In genomic region chr5:32584651-32585050, GRCh38 we compare ENCODE assay signal across 8 cellular contexts. TPM values are rescaled to one million over a fixed set of nuclear protein-coding genes. Genes with fewer than 3 reads are reported as not detected.
DNase-seq lines count a peak whose midpoint lies in the region; ATAC-seq, FAIRE-seq and TF ChIP-seq lines count a peak whose summit lies in the region.

No MANE protein-coding gene starts in this region.

- 95% methylated on average over 6 of the region's 6 CpGs for WGBS in HepG2 (ENCODE audit: low lambda C conversion rate)
- WGBS in right lobe of liver (ENCODE audit: insufficient coverage, low coverage, low lambda C conversion rate, missing lambda C conversion rate) = 70% methylated on average over 6 of the region's 6 CpGs

- H3K4me3 ChIP-seq in HepG2 (replicated peaks in 1 of 3; ENCODE audit: insufficient read depth in 1 of 3, low read depth in 2 of 3, low read length in 3 of 3) (no peak overlapping the region; a peak in 1 of 6 replicates), right lobe of liver (no peak overlapping the region), WERI-Rb-1 (ENCODE audit: low read depth, low read length) (no peak overlapping the region)

- H3K4me3 Mint-ChIP-seq in T-helper 17 cell (peak overlapping the region; percentile 99), glutamatergic neuron (ENCODE audit: unreplicated experiment) (peak overlapping the region; percentile 85)

- H3K27me3 Mint-ChIP-seq in T-helper 17 cell = no peaks in the 10 kb centered on the region
- H3K27me3 Mint-ChIP-seq in glutamatergic neuron (ENCODE audit: unreplicated experiment) = peaks cover 3% of the 10 kb centered on the region

- peaks cover 58% of the 10 kb centered on the region for H3K4me1 Mint-ChIP-seq in T-helper 17 cell
- peaks cover 12% of the 10 kb centered on the region for H3K4me1 Mint-ChIP-seq in glutamatergic neuron (ENCODE audit: low read depth, unreplicated experiment)

- H4K20me1 ChIP-seq in HepG2 (ENCODE audit: insufficient read depth, low read length) = peaks cover 28% of the 10 kb centered on the region

- no peak for DNase-seq in HepG2 (ENCODE audit: low spot score)
- DNase-seq in right lobe of liver = no peak
- DNase-seq in T-helper 17 cell = no peak
- DNase-seq in glutamatergic neuron = no peak
- no peak for DNase-seq in WERI-Rb-1
- DNase-seq in Ammon's horn (ENCODE audit: low spot score) = no peak
- DNase-seq in GM03348 (ENCODE audit: low spot score) = no peak
- no peak for DNase-seq in NCI-H1092 (lab: John Stamatoyannopoulos, UW)

- H3K4me2 ChIP-seq in HepG2 (ENCODE audit: low read depth, low read length) = peak overlapping the region; percentile 56

- no peaks in the 10 kb centered on the region for H3K9me3 ChIP-seq in HepG2 (ENCODE audit: low read length)
- no peaks in the 10 kb centered on the region for H3K9me3 ChIP-seq in right lobe of liver
- H3K9me3 ChIP-seq in T-helper 17 cell (ENCODE audit: control insufficient read depth, low read length, poor library complexity, severe bottlenecking) = no peaks in the 10 kb centered on the region
- no peaks in the 10 kb centered on the region for H3K9me3 ChIP-seq in WERI-Rb-1 (ENCODE audit: severe bottlenecking)

- peaks cover 5% of the 10 kb centered on the region for H3K9me3 Mint-ChIP-seq in glutamatergic neuron (ENCODE audit: unreplicated experiment)

- FAIRE-seq in HepG2 (lab: Jason Lieb, UNC) = no peak

- TF ChIP-seq CTCF in HepG2 (CRISPR knock-in tag; IDR thresholded peaks at IDR 0.05) (no peak), right lobe of liver (IDR thresholded peaks at IDR 0.05) (no peak), glutamatergic neuron (IDR thresholded peaks at IDR 0.05; ENCODE audit: partially characterized antibody, unreplicated experiment) (no peak), WERI-Rb-1 (IDR thresholded peaks at IDR 0.05; ENCODE audit: low read depth, low read length) (no peak)

- no peak for ATAC-seq in HepG2
- ATAC-seq in right lobe of liver = no peak
- ATAC-seq in T-helper 17 cell = no peak

- H3K27me3 ChIP-seq in HepG2 (ENCODE audit: control insufficient read depth in 1 of 2, insufficient read depth in 2 of 2, low read length in 2 of 2) (no peaks in the 10 kb centered on the region; a peak in 1 of 5 replicates), right lobe of liver (no peaks in the 10 kb centered on the region), WERI-Rb-1 (ENCODE audit: insufficient read depth, low read depth, severe bottlenecking) (peaks cover 1% of the 10 kb centered on the region)

- TF ChIP-seq RAD21 in HepG2 (CRISPR knock-in tag; IDR thresholded peaks at IDR 0.05) = no peak

- peaks cover 78% of the 10 kb centered on the region for H3K4me1 ChIP-seq in HepG2 (ENCODE audit: insufficient read depth, low read length)
- H3K4me1 ChIP-seq in right lobe of liver = peaks cover 0 to 12% (median 5%) of the 10 kb centered on the region in 4 donors

- TF ChIP-seq POLR2A in HepG2 (IDR thresholded peaks at IDR 0.05; ENCODE audit: insufficient read depth in 1 of 2, low read depth in 2 of 2, low read length in 2 of 2) = no peak
- TF ChIP-seq POLR2A in right lobe of liver (IDR thresholded peaks at IDR 0.05) = no peak

- peak overlapping the region; percentile 97 for H3K27ac Mint-ChIP-seq in T-helper 17 cell
- H3K27ac Mint-ChIP-seq in glutamatergic neuron (ENCODE audit: unreplicated experiment) = peak overlapping the region; percentile 94

- peaks cover 46% of the 10 kb centered on the region for H3K79me2 ChIP-seq in HepG2 (ENCODE audit: insufficient read depth, low read length)

- H3K27ac ChIP-seq in HepG2 (ENCODE audit: extremely low read length, insufficient read depth, low read length) (peak overlapping the region; percentile 29), right lobe of liver (no peak overlapping the region), WERI-Rb-1 (no peak overlapping the region)

- POLR2A ChIA-PET in HepG2 (lab: Yijun Ruan, JAX) = interaction anchor here (0.9 to 4.9 kb wide), 5 partner anchors 10 to 94 kb away, joined by 3 to 42 read pairs (median 6); no protein-coding TSS in a partner anchor

- H3K36me3 Mint-ChIP-seq in T-helper 17 cell (ENCODE audit: low read depth) (peaks cover 3% of the 10 kb centered on the region), glutamatergic neuron (ENCODE audit: unreplicated experiment) (no peaks in the 10 kb centered on the region)

- H3K36me3 ChIP-seq in HepG2 (replicated peaks in 1 of 2; ENCODE audit: control insufficient read depth in 1 of 2, insufficient read depth in 2 of 2, low read length in 2 of 2) (peaks cover 3 to 10% of the 10 kb centered on the region in 2 experiments; a peak in 4 of 5 replicates), right lobe of liver (peaks cover 0 to 10% (median 3%) of the 10 kb centered on the region in 4 donors), WERI-Rb-1 (peaks cover 31% of the 10 kb centered on the region)

- no peak overlapping the region for H2AFZ ChIP-seq in HepG2 (ENCODE audit: low read length)

- peak overlapping the region; percentile 19; the same call in 1 of the 2 replicates for H3K9ac ChIP-seq in HepG2 (ENCODE audit: insufficient read depth, low read depth, low read length)

- TSS peak; percentile 83 for BruUV-seq in HepG2 (replicated peaks; lab: Mats Ljungman, UMichigan)

- CTCF ChIA-PET in HepG2 (lab: Yijun Ruan, JAX; ENCODE audit: low intra/inter-chr PET ratio, low total read pairs) = no interaction called here

- TF ChIP-seq EP300 in HepG2 (IDR thresholded peaks at IDR 0.05; ENCODE audit: low read depth in 2 of 2, low read length in 2 of 2) (no peak), HepG2 (CRISPR knock-in tag; IDR thresholded peaks at IDR 0.05; ENCODE audit: borderline replicate concordance) (no peak)

- intact Hi-C loops in HepG2 (cut with micrococcal nuclease; ENCODE audit: unreplicated experiment) = loop anchor here (2.0 to 5.0 kb wide), 3 partner anchors 28 to 142 kb away; partner anchors contain the start of gene ZFR
- intact Hi-C loops in right lobe of liver (cut with DNase I) = loop anchor here in 1 of 2 donors (10.0 kb wide), 1 partner anchor 60 kb away; no protein-coding TSS in a partner anchor

- in situ Hi-C loops in HepG2 (cut with HindIII; ENCODE audit: extremely low pct_ligation_motif_present, low pct_unique_long_range_greater_than_20kb) = loop anchor here (5.0 kb wide), 1 partner anchor 57 kb away; no protein-coding TSS in a partner anchor

TF ChIP-seq in HepG2, 621 proteins besides CTCF, POLR2A, EP300 and RAD21:
- TF ChIP-seq AGO1 (IDR thresholded peaks at IDR 0.05; ENCODE audit: low read depth, low read length, poor library complexity, severe bottlenecking) = no peak
TF ChIP-seq in HepG2: peak in this region for 0.

RNA-seq across cellular contexts. Expression of gene SUB1, which starts 0.7 kb away (rescaled TPM):
- total RNA-seq in HepG2 (2016; rRNA removed; fragmentation: Illumina TruSeq; extraction: Trizol) (693 and 1,107 TPM in 2 replicates), right lobe of liver (100 to 1,000 TPM in 3 of 6 experiments, 10 to 100 TPM in 3; 52.5 to 124 (median 94.9) TPM), T-helper 17 cell (100 to 1,000 TPM; 311 to 325 TPM), glutamatergic neuron (ENCODE audit: unreplicated experiment) (172 TPM)
- 104 and 117 TPM in 2 replicates for total RNA-seq in HepG2 (2016; cell fraction: cytosol; rRNA removed; fragmentation: Illumina TruSeq; extraction: Trizol; ENCODE audit: low read depth)
- total RNA-seq in HepG2 (2016; cell fraction: insoluble cytoplasmic fraction; rRNA removed; fragmentation: Illumina TruSeq; extraction: Trizol) = 685 and 1,185 TPM in 2 replicates
- 142 and 153 TPM in 2 replicates for total RNA-seq in HepG2 (2016; cell fraction: membrane; rRNA removed; fragmentation: Illumina TruSeq; extraction: Trizol)
- 256 and 257 TPM in 2 replicates for total RNA-seq in HepG2 (2016; cell fraction: nucleus; rRNA removed; fragmentation: Illumina TruSeq; extraction: Trizol)
- polyA plus RNA-seq in HepG2 (2011; rRNA removed) = 113 and 182 TPM in 2 replicates
- polyA plus RNA-seq in HepG2 (2011; cell fraction: cytosol; rRNA removed) = 33.5 and 65.0 TPM in 2 replicates
- 30.4 and 38.9 TPM in 2 replicates for polyA plus RNA-seq in HepG2 (2011; cell fraction: nucleus; rRNA removed)
- 190 and 260 TPM in 2 replicates for polyA plus RNA-seq in HepG2 (2012)
- 120 and 131 TPM in 2 replicates for polyA plus RNA-seq in HepG2 (2016; cell fraction: cytosol; fragmentation: Illumina TruSeq; extraction: Trizol; ENCODE audit: low read depth)
- 1,199 and 1,366 TPM in 2 replicates for polyA plus RNA-seq in HepG2 (2016; cell fraction: insoluble cytoplasmic fraction; fragmentation: Illumina TruSeq; extraction: Trizol; ENCODE audit: low read depth)
- 144 and 151 TPM in 2 replicates for polyA plus RNA-seq in HepG2 (2016; cell fraction: membrane; fragmentation: Illumina TruSeq; extraction: Trizol; ENCODE audit: low read depth)
- 446 and 467 TPM in 2 replicates for polyA plus RNA-seq in HepG2 (2016; cell fraction: nucleus; fragmentation: Illumina TruSeq; extraction: Trizol; ENCODE audit: insufficient read depth, low read depth)
- polyA minus RNA-seq in HepG2 (2011; rRNA and poly(A)+ RNA removed; ENCODE audit: low replicate concordance) = 24.7 and 28.7 TPM in 2 replicates
- 45.4 and 50.6 TPM in 2 replicates for polyA minus RNA-seq in HepG2 (2011; cell fraction: cytosol; rRNA and poly(A)+ RNA removed)
- polyA minus RNA-seq in HepG2 (2011; cell fraction: nucleus; rRNA and poly(A)+ RNA removed) = 145 and 207 TPM in 2 replicates
